ENCODE assay signal across 14 cellular contexts in the genomic region with DNA sequence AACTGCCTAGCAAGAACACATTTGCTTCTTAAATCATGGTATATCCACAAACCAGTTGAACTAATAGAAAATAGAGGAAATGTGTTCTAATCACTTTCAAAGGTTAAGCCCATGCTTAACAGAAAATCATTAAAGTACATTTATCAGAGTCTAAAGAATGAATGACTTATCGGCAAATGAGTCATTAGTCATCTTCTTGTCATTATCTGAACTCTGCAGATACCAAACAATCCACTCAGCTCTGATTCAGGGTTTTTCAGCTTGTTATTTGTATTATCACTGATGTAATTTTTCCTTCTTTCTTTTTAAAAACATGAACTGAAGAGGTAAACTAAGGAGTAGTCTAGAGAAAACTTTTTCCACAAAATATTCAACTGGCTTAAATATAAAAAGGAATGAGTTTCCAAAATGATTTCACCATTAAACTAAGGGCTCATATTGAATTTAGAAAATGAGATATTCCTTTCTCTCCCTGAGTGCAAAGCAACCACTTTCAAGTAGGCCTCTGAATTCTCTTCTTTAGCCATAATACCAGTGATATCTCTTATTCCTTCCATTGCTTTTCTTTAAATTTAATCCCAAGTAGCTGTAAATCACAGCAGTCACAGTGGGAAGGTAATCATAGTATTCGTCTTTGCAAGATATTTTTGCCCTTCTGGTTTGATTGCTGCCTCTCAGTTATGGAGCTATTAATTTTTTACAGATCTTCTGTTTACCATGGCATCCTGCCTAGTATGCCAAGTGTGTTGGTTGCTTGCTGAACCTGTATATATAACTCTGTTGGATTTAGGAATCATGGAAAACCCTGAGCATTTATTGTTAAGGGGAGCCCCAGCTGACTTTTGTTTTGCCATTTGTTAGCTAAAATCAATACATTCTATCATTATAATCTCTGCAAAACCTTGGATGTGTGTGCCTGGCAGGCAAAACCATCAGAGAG.
DNase-seq lines count a peak whose midpoint lies in the region; ATAC-seq, FAIRE-seq and TF ChIP-seq lines count a peak whose summit lies in the region.
"Had no signal": no experiment of that assay in that cellular context is flagged by ENCODE, and none has a peak within 500 bp of the region (broad histone marks: within the 10 kb centered on the region; RNA-seq: fewer than 3 reads in every experiment).

No MANE protein-coding gene starts in this region.

- H3K27me3 ChIP-seq in mesenchymal stem cell (ENCODE audit: control insufficient read depth in 1 of 2, insufficient read depth in 1 of 2, low read length in 2 of 2): no peaks in the 10 kb centered on the region
- H3K27me3 ChIP-seq: BLaER1 treated with 17β-estradiol and CSF1 and Interleukin-3, amounts not matched to agents 10 nM and 100 nM had no signal

- intact Hi-C loops in lower leg skin (cut with DNase I; ENCODE audit: low total_unique reads): no loop called here

- H3K4me2 ChIP-seq in mesenchymal stem cell (ENCODE audit: low read length, poor library complexity, severe bottlenecking): no peak overlapping the region
- H3K4me2 ChIP-seq: BLaER1 treated with 17β-estradiol and CSF1 and Interleukin-3, amounts not matched to agents 10 nM and 100 nM had no signal

- no peak overlapping the region for H2BK5ac ChIP-seq in mesenchymal stem cell (ENCODE audit: low read depth, low read length, poor library complexity, severe bottlenecking)

- H2BK15ac ChIP-seq in mesenchymal stem cell (ENCODE audit: low read depth, poor library complexity, severe bottlenecking): no peak overlapping the region

- no peaks in the 10 kb centered on the region for H3K4me1 ChIP-seq in mesenchymal stem cell (ENCODE audit: control insufficient read depth, insufficient read depth, low read depth, low read length)
- H3K4me1 ChIP-seq: BLaER1 treated with 17β-estradiol and CSF1 and Interleukin-3, amounts not matched to agents 10 nM and 100 nM had no signal

- no peak overlapping the region for H3K14ac ChIP-seq in mesenchymal stem cell (ENCODE audit: low read length in 2 of 2)

- H3K9ac ChIP-seq in mesenchymal stem cell (ENCODE audit: low read length): no peak overlapping the region
- H3K9ac ChIP-seq: BLaER1 treated with 17β-estradiol and CSF1 and Interleukin-3, amounts not matched to agents 10 nM and 100 nM had no signal

- no peak overlapping the region for H3K4me3 Mint-ChIP-seq in stimulated activated naive CD8-positive, alpha-beta T cell treated with anti-CD3 and anti-CD28 coated beads, Interleukin-15, amount 100 ng/mL, for 72 hours
- H3K4me3 Mint-ChIP-seq: activated CD8-positive, alpha-beta memory T cell treated with anti-CD3 and anti-CD28 coated beads, Interleukin-2, amount 10 ng/mL, durations not matched to agents 7 days and 5 days; dendritic cell treated with granulocyte-macrophage colony-stimulating factor and Interleukin-4, amounts not matched to agents 40 ng/mL and 50 ng/mL, for 4 days had no signal

- H3K4me3 ChIP-seq in choroid plexus epithelial cell (ENCODE audit: low read depth, low read length) (no peak overlapping the region), mesenchymal stem cell (ENCODE audit: insufficient read depth in 1 of 2, low read depth in 1 of 2, low read length in 2 of 2) (no peak overlapping the region), lower leg skin (ENCODE audit: low read depth, poor library complexity, severe bottlenecking) (no peak overlapping the region)
- H3K4me3 ChIP-seq: BLaER1 treated with 17β-estradiol and CSF1 and Interleukin-3, amounts not matched to agents 10 nM and 100 nM had no signal

- peak overlapping the region; percentile 61 for H3K27ac ChIP-seq in mesenchymal stem cell (ENCODE audit: low read length, poor library complexity, severe bottlenecking)
- H3K27ac ChIP-seq: BLaER1 treated with 17β-estradiol and CSF1 and Interleukin-3, amounts not matched to agents 10 nM and 100 nM had no signal

- no peak overlapping the region for H2BK120ac ChIP-seq in mesenchymal stem cell (ENCODE audit: low read depth, low read length)

- H3K9me3 ChIP-seq in mesenchymal stem cell (ENCODE audit: control insufficient read depth, low read length): no peaks in the 10 kb centered on the region
- H3K9me3 ChIP-seq: BLaER1 treated with 17β-estradiol and CSF1 and Interleukin-3, amounts not matched to agents 10 nM and 100 nM had no signal

- H3K18ac ChIP-seq in mesenchymal stem cell (ENCODE audit: low read depth in 1 of 2, low read length in 2 of 2): no peak overlapping the region

- FAIRE-seq in D721Med (lab: Jason Lieb, UNC): peak; percentile 29
- FAIRE-seq: G401.6 had no signal

- H4K8ac ChIP-seq in mesenchymal stem cell (ENCODE audit: low read length): no peak overlapping the region

- no peaks in the 10 kb centered on the region for H3K79me1 ChIP-seq in mesenchymal stem cell (replicated peaks; ENCODE audit: low read length, poor library complexity, severe bottlenecking)

- 89% methylated on average over 1 of the region's 2 CpGs for WGBS in mesenchymal stem cell
- 50 to 51% methylated on average over 2 of the region's 2 CpGs for WGBS in lower leg skin, 2 donors

- no peak overlapping the region for H3K23ac ChIP-seq in mesenchymal stem cell (ENCODE audit: low read length in 2 of 2)

- H3K4ac ChIP-seq in mesenchymal stem cell (ENCODE audit: low read depth in 1 of 2, low read length in 2 of 2): no peak overlapping the region

- TF ChIP-seq POLR2A in lower leg skin (IDR thresholded peaks at IDR 0.05) (no peak), erythroblast (IDR thresholded peaks at IDR 0.05; ENCODE audit: low read length) (no peak)

- H2BK12ac ChIP-seq in mesenchymal stem cell (ENCODE audit: low read length in 2 of 2): no peak overlapping the region

- TF ChIP-seq CTCF in D721Med (IDR thresholded peaks at IDR 0.05; ENCODE audit: insufficient read depth, missing control alignments) (no peak), choroid plexus epithelial cell (conservative IDR thresholded peaks at IDR 0.05; ENCODE audit: low read depth, low read length) (no peak), lower leg skin (IDR thresholded peaks at IDR 0.05) (no peak)

- no peak overlapping the region for H3K27ac Mint-ChIP-seq in stimulated activated naive CD8-positive, alpha-beta T cell treated with anti-CD3 and anti-CD28 coated beads, Interleukin-15, amount 100 ng/mL, for 72 hours
- H3K27ac Mint-ChIP-seq: activated CD8-positive, alpha-beta memory T cell treated with anti-CD3 and anti-CD28 coated beads, Interleukin-2, amount 10 ng/mL, durations not matched to agents 7 days and 5 days; dendritic cell treated with granulocyte-macrophage colony-stimulating factor and Interleukin-4, amounts not matched to agents 40 ng/mL and 50 ng/mL, for 4 days had no signal

- no peak overlapping the region for H4K91ac ChIP-seq in mesenchymal stem cell (ENCODE audit: low read length)

- no peaks in the 10 kb centered on the region for H3K27me3 Mint-ChIP-seq in stimulated activated naive CD8-positive, alpha-beta T cell treated with anti-CD3 and anti-CD28 coated beads, Interleukin-15, amount 100 ng/mL, for 72 hours
- H3K27me3 Mint-ChIP-seq: activated CD8-positive, alpha-beta memory T cell treated with anti-CD3 and anti-CD28 coated beads, Interleukin-2, amount 10 ng/mL, durations not matched to agents 7 days and 5 days; dendritic cell treated with granulocyte-macrophage colony-stimulating factor and Interleukin-4, amounts not matched to agents 40 ng/mL and 50 ng/mL, for 4 days had no signal

- H3K4me1 Mint-ChIP-seq in stimulated activated naive CD8-positive, alpha-beta T cell treated with anti-CD3 and anti-CD28 coated beads, Interleukin-15, amount 100 ng/mL, for 72 hours: no peaks in the 10 kb centered on the region
- H3K4me1 Mint-ChIP-seq: activated CD8-positive, alpha-beta memory T cell treated with anti-CD3 and anti-CD28 coated beads, Interleukin-2, amount 10 ng/mL, durations not matched to agents 7 days and 5 days had no signal

- DNase-seq in D721Med (ENCODE audit: insufficient read length, low spot score) (no peak), NCI-H1417 (lab: John Stamatoyannopoulos, UW) (peak in 2 of 3 experiments; percentile 41 to 84), choroid plexus epithelial cell (ENCODE audit: low read depth) (peak; percentile 44), mesenchymal stem cell (no peak), DMS114 treated with DMSO at 0.1 percent for 48 hours (lab: John Stamatoyannopoulos, UW; ENCODE audit: unreplicated experiment) (no peak), lower leg skin (ENCODE audit: low spot score in 2 of 2) (no peak), erythroblast (lab: John Stamatoyannopoulos, UW) (no peak)
- DNase-seq in stimulated activated naive CD8-positive, alpha-beta T cell treated with anti-CD3 and anti-CD28 coated beads, Interleukin-15, amount 100 ng/mL, for 72 hours: no peak
- DNase-seq: activated CD8-positive, alpha-beta memory T cell treated with anti-CD3 and anti-CD28 coated beads, Interleukin-2, amount 10 ng/mL, durations not matched to agents 7 days and 5 days; NCI-H510A treated with DMSO at 0.1 percent for 48 hours; SIG-M5 had no signal

- no peak overlapping the region for H2AFZ ChIP-seq in mesenchymal stem cell (ENCODE audit: low read depth, low read length)

- ATAC-seq in stimulated activated naive CD8-positive, alpha-beta T cell treated with anti-CD3 and anti-CD28 coated beads, Interleukin-15, amount 100 ng/mL, for 72 hours: no peak
- ATAC-seq: activated CD8-positive, alpha-beta memory T cell treated with anti-CD3 and anti-CD28 coated beads, Interleukin-2, amount 10 ng/mL, durations not matched to agents 7 days and 5 days had no signal

- no peaks in the 10 kb centered on the region for H3K36me3 ChIP-seq in mesenchymal stem cell (ENCODE audit: control insufficient read depth in 1 of 2, insufficient read depth in 2 of 2, low read depth in 1 of 2, low read length in 2 of 2)
- H3K36me3 ChIP-seq: BLaER1 treated with 17β-estradiol and CSF1 and Interleukin-3, amounts not matched to agents 10 nM and 100 nM had no signal

- H2AK5ac ChIP-seq in mesenchymal stem cell (ENCODE audit: low read length, severe bottlenecking): no peak overlapping the region

- no peaks in the 10 kb centered on the region for H3K9me3 Mint-ChIP-seq in stimulated activated naive CD8-positive, alpha-beta T cell treated with anti-CD3 and anti-CD28 coated beads, Interleukin-15, amount 100 ng/mL, for 72 hours
- H3K9me3 Mint-ChIP-seq: dendritic cell treated with granulocyte-macrophage colony-stimulating factor and Interleukin-4, amounts not matched to agents 40 ng/mL and 50 ng/mL, for 4 days had no signal

Comparison
In these comparisons a context has a peak if more than half of its experiments do, and no peak if none do; other contexts are left out.
1. DNase-seq: peak in NCI-H1417 (2 of 3) and choroid plexus epithelial cell (single experiment); none in D721Med (single experiment), mesenchymal stem cell (single experiment), stimulated activated naive CD8-positive, alpha-beta T cell treated with anti-CD3 and anti-CD28 coated beads, Interleukin-15, amount 100 ng/mL, for 72 hours (0 of 2), DMS114 treated with DMSO at 0.1 percent for 48 hours (single experiment), lower leg skin (0 of 2) and erythroblast (0 of 2).